In genomic region chr12:5102806-5103205, GRCh38 we compare ENCODE assay signal across 21 cellular contexts. TPM values are rescaled to one million over a fixed set of nuclear protein-coding genes. Genes with fewer than 3 reads are reported as not detected.
DNase-seq lines count a peak whose midpoint lies in the region; ATAC-seq and TF ChIP-seq lines count a peak whose summit lies in the region.
"Had no signal": no experiment of that assay in that cellular context is flagged by ENCODE, and none has a peak within 500 bp of the region (broad histone marks: within the 10 kb centered on the region; RNA-seq: fewer than 3 reads in every experiment).

No MANE protein-coding gene starts in this region.

- H3K27me3 ChIP-seq in AG04450 (ENCODE audit: control insufficient read depth, insufficient read depth, low read length) (no peaks in the 10 kb centered on the region), IMR-90 (ENCODE audit: control insufficient read depth, insufficient read depth, low read length) (no peaks in the 10 kb centered on the region)
- H3K27me3 ChIP-seq: BE2C had no signal

- peak overlapping the region; percentile 97 for H3K18ac ChIP-seq in IMR-90 (ENCODE audit: low read depth, low read length)

- CTCF ChIA-PET in AG04450 (lab: Charles Lee) (interaction anchor here (0.6 to 1.9 kb wide), 3 partner anchors 18 to 329 kb away, joined by 3 to 8 read pairs (median 3); no protein-coding TSS in a partner anchor), IMR-90 (lab: Yijun Ruan, JAX) (interaction anchor here (0.7 kb wide), 1 partner anchor 59 kb away, joined by 3 read pairs; no protein-coding TSS in a partner anchor)

- dilution Hi-C loops in IMR-90 (cut with HindIII; ENCODE audit: low sequenced_read_pairs, unreplicated experiment) = no loop called here

- H3K9ac ChIP-seq in IMR-90 (ENCODE audit: low read depth, low read length) = no peak overlapping the region

- TF ChIP-seq RAD21 in IMR-90 (IDR thresholded peaks at IDR 0.05; ENCODE audit: low read length) = no peak

- peak overlapping the region; percentile 90 for H2AK5ac ChIP-seq in IMR-90 (ENCODE audit: low read depth, low read length)

- peak overlapping the region; percentile 95 to 98 for H4K8ac ChIP-seq in IMR-90 (ENCODE audit: low read depth in 2 of 2, low read length in 2 of 2)

- peaks cover 3% of the 10 kb centered on the region for H3K27me3 Mint-ChIP-seq in mesothelial cell of epicardium (ENCODE audit: low read depth)

- peak overlapping the region; percentile 89 for H3K56ac ChIP-seq in IMR-90 (ENCODE audit: extremely low read depth, insufficient read depth, low read length)

- peak overlapping the region; percentile 76 for H3K23ac ChIP-seq in IMR-90 (ENCODE audit: low read depth, low read length)

- H3K4me1 Mint-ChIP-seq in mesothelial cell of epicardium = peaks cover 20% of the 10 kb centered on the region
- H3K4me1 Mint-ChIP-seq: CD4-positive, CD25-positive, alpha-beta regulatory T cell; CD8-positive, alpha-beta memory T cell; IgD-negative memory B cell had no signal

- peak; percentile 40 for ATAC-seq in IMR-90 (ENCODE audit: low read depth)
- ATAC-seq: GM12878 had no signal

- POLR2A ChIA-PET in AG04450 (lab: Yijun Ruan, JAX) (interaction anchor here (0.7 to 1.0 kb wide), 2 partner anchors 14 to 64 kb away, joined by 3 read pairs; no protein-coding TSS in a partner anchor), IMR-90 (lab: Charles Lee; ENCODE audit: unreplicated experiment) (no interaction called here)

- H4K91ac ChIP-seq in IMR-90 (ENCODE audit: insufficient read depth, low read depth, low read length) = peak overlapping the region; percentile 77

- H3K27ac Mint-ChIP-seq in mesothelial cell of epicardium = peak overlapping the region; percentile 80
- H3K27ac Mint-ChIP-seq: CD4-positive, CD25-positive, alpha-beta regulatory T cell; CD8-positive, alpha-beta memory T cell; IgD-negative memory B cell had no signal

- no peak overlapping the region for H3K4me3 Mint-ChIP-seq in mesothelial cell of epicardium
- H3K4me3 Mint-ChIP-seq: CD4-positive, CD25-positive, alpha-beta regulatory T cell; CD8-positive, alpha-beta memory T cell; IgD-negative memory B cell had no signal

- peak overlapping the region; percentile 100 for H2BK5ac ChIP-seq in IMR-90 (ENCODE audit: low read depth, low read length, poor library complexity, severe bottlenecking)

- H3K4me3 ChIP-seq in AG04450 (ENCODE audit: low read depth, low read length) = no peak overlapping the region
- H3K4me3 ChIP-seq in IMR-90 (ENCODE audit: insufficient read depth, low read depth, low read length) = no peak overlapping the region
- H3K4me3 ChIP-seq: GM12878, HAP-1 had no signal

- TF ChIP-seq POLR2A in IMR-90 (IDR thresholded peaks at IDR 0.05; ENCODE audit: low read depth, low read length) = no peak

- H4K5ac ChIP-seq in IMR-90 (ENCODE audit: low read depth, low read length) = peak overlapping the region; percentile 93

- H2BK20ac ChIP-seq in IMR-90 (ENCODE audit: low read depth, low read length) = peak overlapping the region; percentile 93

- H3K4me1 ChIP-seq in IMR-90 (ENCODE audit: control insufficient read depth, insufficient read depth, low read length) = peaks cover 28% of the 10 kb centered on the region
- H3K4me1 ChIP-seq: BE2C, HAP-1 had no signal

- peak overlapping the region; percentile 45 for H2AFZ ChIP-seq in IMR-90 (replicated peaks; ENCODE audit: low read length, poor library complexity)

- peak overlapping the region; percentile 97 for H3K4ac ChIP-seq in IMR-90 (ENCODE audit: low read depth, low read length)

- H2BK15ac ChIP-seq in IMR-90 (ENCODE audit: low read depth, low read length) = peak overlapping the region; percentile 90

- H3K9me3 Mint-ChIP-seq in mesothelial cell of epicardium = peaks cover 11% of the 10 kb centered on the region

- H3K79me1 ChIP-seq in IMR-90 (ENCODE audit: low read depth in 1 of 2, low read length in 2 of 2) = 0 out of 4 replicates have a peak, but pooled peaks cover 0 to 4% of the 10 kb centered on the region in 2 experiments

- peak overlapping the region; percentile 77 for H3K4me2 ChIP-seq in IMR-90 (ENCODE audit: low read depth, low read length)

- H3K9me1 ChIP-seq in IMR-90 (ENCODE audit: insufficient read depth, low read length) = peaks cover 15% of the 10 kb centered on the region

- DNase-seq in AG04450 (ENCODE audit: low read depth, low spot score) (no peak), EL (peak; percentile 65), IMR-90 (no peak), mesothelial cell of epicardium (ENCODE audit: low spot score in 2 of 2, unreplicated experiment in 2 of 2) (no peak), anterior cingulate cortex (lab: John Stamatoyannopoulos, UW) (no peak), head of caudate nucleus (no peak), NOMO-1 treated with dmso at 0.1 percent for 144 hours (lab: John Stamatoyannopoulos, UW; ENCODE audit: unreplicated experiment) (no peak)
- no peak for DNase-seq in effector CD4-positive, alpha-beta T cell
- DNase-seq: 8988T; BE2C; C1 segment of cervical spinal cord; CD4-positive, CD25-positive, alpha-beta regulatory T cell; CD8-positive, alpha-beta memory T cell; COR-L47; DMS 273 treated with DMSO at 0.1 percent for 48 hours; KBM-7 had no signal

- H3K14ac ChIP-seq in IMR-90 (replicated peaks; ENCODE audit: low read depth, low read length) = peak overlapping the region; percentile 88

- H3K27ac ChIP-seq in AG04450 (ENCODE audit: low read depth, low read length) (peak overlapping the region; percentile 80), IMR-90 (ENCODE audit: insufficient read depth, low read length) (peak overlapping the region; percentile 86)

- no peak for TF ChIP-seq CTCF in AG04450 (IDR thresholded peaks at IDR 0.05; ENCODE audit: low read depth, low read length)
- no peak for TF ChIP-seq CTCF in IMR-90 (conservative IDR thresholded peaks at IDR 0.05; ENCODE audit: low read depth, low read length)
- no peak for TF ChIP-seq CTCF in mesothelial cell of epicardium (IDR thresholded peaks at IDR 0.05; ENCODE audit: unreplicated experiment)

- no peaks in the 10 kb centered on the region for H3K9me3 ChIP-seq in AG04450 (ENCODE audit: control insufficient read depth, insufficient read depth, low read length)
- no peaks in the 10 kb centered on the region for H3K9me3 ChIP-seq in IMR-90 (ENCODE audit: control insufficient read depth, insufficient read depth, low read length)
- H3K9me3 ChIP-seq: BE2C, HAP-1 had no signal

- intact Hi-C loops in IMR-90 (cut with micrococcal nuclease) (loop anchor here (10.0 kb wide), 2 partner anchors 162 to 552 kb away; no protein-coding TSS in a partner anchor), head of caudate nucleus (cut with DNase I) (no loop called here)

- no peaks in the 10 kb centered on the region for H3K36me3 ChIP-seq in IMR-90 (ENCODE audit: control insufficient read depth, insufficient read depth, low read length)
- H3K36me3 ChIP-seq: BE2C, HAP-1 had no signal

- no peaks in the 10 kb centered on the region for H4K20me1 ChIP-seq in IMR-90 (ENCODE audit: insufficient read depth, low read length)

- BruUV-seq in IMR-90 (replicated peaks; lab: Mats Ljungman, UMichigan) = no TSS peak

- no peaks in the 10 kb centered on the region for H3K36me3 Mint-ChIP-seq in mesothelial cell of epicardium
- H3K36me3 Mint-ChIP-seq: CD4-positive, CD25-positive, alpha-beta regulatory T cell; CD8-positive, alpha-beta memory T cell; IgD-negative memory B cell had no signal

- in situ Hi-C loops in IMR-90 (cut with MboI; ENCODE audit: low sequenced_read_pairs) = no loop called here

- no CpG with 5 or more reads among the region's 1 CpG for WGBS in IMR-90 (ENCODE audit: extremely low coverage in 2 of 2, insufficient read length in 1 of 2), 2 experiments

- no peak overlapping the region for H2AK9ac ChIP-seq in IMR-90 (replicated peaks; ENCODE audit: low read depth, low read length, poor library complexity)

- peak overlapping the region; percentile 98 for H2BK120ac ChIP-seq in IMR-90 (ENCODE audit: low read depth, low read length)

TF ChIP-seq in IMR-90, 13 proteins besides CTCF, POLR2A, EP300 and RAD21:
- TF ChIP-seq MXI1 (IDR thresholded peaks at IDR 0.05; ENCODE audit: borderline replicate concordance, low read depth, low read length) = no peak
- TF ChIP-seq ELK1 (IDR thresholded peaks at IDR 0.05; ENCODE audit: borderline replicate concordance, low read depth, low read length) = no peak
- TF ChIP-seq RCOR1 (IDR thresholded peaks at IDR 0.05; ENCODE audit: insufficient replicate concordance, low read length) = no peak
- TF ChIP-seq, protein P1, sequence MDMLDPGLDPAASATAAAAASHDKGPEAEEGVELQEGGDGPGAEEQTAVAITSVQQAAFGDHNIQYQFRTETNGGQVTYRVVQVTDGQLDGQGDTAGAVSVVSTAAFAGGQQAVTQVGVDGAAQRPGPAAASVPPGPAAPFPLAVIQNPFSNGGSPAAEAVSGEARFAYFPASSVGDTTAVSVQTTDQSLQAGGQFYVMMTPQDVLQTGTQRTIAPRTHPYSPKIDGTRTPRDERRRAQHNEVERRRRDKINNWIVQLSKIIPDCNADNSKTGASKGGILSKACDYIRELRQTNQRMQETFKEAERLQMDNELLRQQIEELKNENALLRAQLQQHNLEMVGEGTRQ (IDR thresholded peaks at IDR 0.05; ENCODE audit: low read depth, low read length) = no peak
- TF ChIP-seq SMC3 (IDR thresholded peaks at IDR 0.05; ENCODE audit: low read depth, low read length) = no peak
- no peak for TF ChIP-seq NFE2L2 (IDR thresholded peaks at IDR 0.05; ENCODE audit: low read depth, low read length)
- no peak for TF ChIP-seq RFX5 (IDR thresholded peaks at IDR 0.05; ENCODE audit: low read depth, low read length)
- no peak for TF ChIP-seq BHLHE40 (IDR thresholded peaks at IDR 0.05; ENCODE audit: low read depth, low read length)
- no peak for TF ChIP-seq FOS (IDR thresholded peaks at IDR 0.05; ENCODE audit: low read depth, low read length)
- no peak for TF ChIP-seq CHD1 (IDR thresholded peaks at IDR 0.05; ENCODE audit: low read depth, low read length)
- no peak for TF ChIP-seq MAZ (IDR thresholded peaks at IDR 0.05; ENCODE audit: borderline replicate concordance, low read depth, low read length)
- TF ChIP-seq MAFK (IDR thresholded peaks at IDR 0.05; ENCODE audit: low read depth, low read length) = no peak
TF ChIP-seq in IMR-90: peak in this region for 0.

RNA-seq across cellular contexts. Expression of gene KCNA5, which starts 59.1 kb away (rescaled TPM):
- polyA plus RNA-seq in AG04450 (2011; rRNA removed) = not detected in 2 replicates
- not detected in 2 replicates for polyA minus RNA-seq in AG04450 (2011; rRNA and poly(A)+ RNA removed)
- total RNA-seq in IMR-90 (2012; rRNA removed) = not detected in 2 replicates
- polyA plus RNA-seq in IMR-90 (2012; rRNA removed) = not detected in 2 replicates
- not detected in 2 replicates for polyA plus RNA-seq in IMR-90 (2012; cell fraction: cytosol; rRNA removed)
- polyA plus RNA-seq in IMR-90 (2012; cell fraction: nucleus; rRNA removed; ENCODE audit: low replicate concordance) = not detected in 2 replicates
- total RNA-seq in mesothelial cell of epicardium = 0.60 to 0.86 TPM (median 0.80 TPM) in 3 replicates
- total RNA-seq: A673; CD4-positive, CD25-positive, alpha-beta regulatory T cell; CD8-positive, alpha-beta memory T cell; G401 had no signal
- polyA plus RNA-seq: CD4-positive, CD25-positive, alpha-beta regulatory T cell; CD8-positive, alpha-beta memory T cell; IgD-negative memory B cell had no signal
